21 cellular contexts compared by ENCODE assay signal in the genomic region with DNA sequence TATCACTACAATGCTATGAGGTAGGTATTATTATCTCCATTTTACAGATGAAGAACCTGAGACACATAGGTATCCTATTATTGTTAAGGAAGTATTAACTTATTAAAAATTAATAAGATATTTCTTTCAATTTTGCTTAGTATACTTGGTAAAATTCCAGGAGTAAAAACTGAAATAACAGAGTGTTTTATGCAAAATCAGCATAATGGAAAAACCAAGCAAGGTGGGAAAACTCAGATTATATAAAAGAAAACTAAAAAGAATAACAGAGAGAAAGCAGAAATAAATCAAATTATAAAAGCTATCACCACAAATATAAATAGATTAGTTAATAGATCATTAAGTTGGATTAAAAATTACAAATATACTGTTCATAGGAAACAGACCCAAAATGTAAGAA.
DNase-seq lines count a peak whose midpoint lies in the region; ATAC-seq, FAIRE-seq and TF ChIP-seq lines count a peak whose summit lies in the region.
"Had no signal": no experiment of that assay in that cellular context is flagged by ENCODE, and none has a peak within 500 bp of the region (broad histone marks: within the 10 kb centered on the region; RNA-seq: fewer than 3 reads in every experiment).

No MANE protein-coding gene starts in this region.

- H3K36me3 ChIP-seq in RWPE2 (ENCODE audit: low read depth) (no peaks in the 10 kb centered on the region), smooth muscle cell (ENCODE audit: low read depth) (no peaks in the 10 kb centered on the region), neural progenitor cell (no peaks in the 10 kb centered on the region)
- H3K36me3 ChIP-seq: BE2C had no signal

- no peak for TF ChIP-seq EP300 in A549 (IDR thresholded peaks at IDR 0.05)

- peaks cover 9% of the 10 kb centered on the region for H3K4me1 Mint-ChIP-seq in neural progenitor cell
- H3K4me1 Mint-ChIP-seq: CD4-positive, CD25-positive, alpha-beta regulatory T cell; CD8-positive, alpha-beta memory T cell had no signal

- H3K4me3 ChIP-seq in A549 (no peak overlapping the region), RWPE2 (ENCODE audit: severe bottlenecking) (no peak overlapping the region), smooth muscle cell (no peak overlapping the region), neural progenitor cell (no peak overlapping the region)
- H3K4me3 ChIP-seq: GM12878, GM23338 had no signal

- H3K27me3 Mint-ChIP-seq in neural progenitor cell (ENCODE audit: insufficient read depth, low read depth): no peaks in the 10 kb centered on the region

- no peak overlapping the region; a peak in 1 of 6 replicates for H3K27ac ChIP-seq in A549
- H3K27ac ChIP-seq in RWPE2 (ENCODE audit: poor library complexity, severe bottlenecking): peak overlapping the region; percentile 60
- H3K27ac ChIP-seq in epithelial cell of prostate: peak overlapping the region; percentile 64
- peak overlapping the region; percentile 96 for H3K27ac ChIP-seq in smooth muscle cell (ENCODE audit: low read depth)
- no peak overlapping the region for H3K27ac ChIP-seq in neural progenitor cell
- H3K27ac ChIP-seq: HL-60 had no signal

- no peak overlapping the region for H3K4me2 ChIP-seq in A549
- H3K4me2 ChIP-seq in smooth muscle cell: peak overlapping the region; percentile 67
- no peak overlapping the region for H3K4me2 ChIP-seq in neural progenitor cell
- H3K4me2 ChIP-seq: GM23338 had no signal

- POLR2A ChIA-PET in A549 (lab: Yijun Ruan, JAX): no interaction called here

- ATAC-seq in A549 (no peak), RWPE2 (ENCODE audit: low read depth) (no peak), GM18873 (IDR thresholded peaks at IDR 0.05; ENCODE audit: low FRiP score, unreplicated experiment) (no peak)
- ATAC-seq: GM23338 had no signal

- no peaks in the 10 kb centered on the region for H4K20me1 ChIP-seq in smooth muscle cell (ENCODE audit: low read depth)
- H4K20me1 ChIP-seq in neural progenitor cell (ENCODE audit: low read depth): no peaks in the 10 kb centered on the region

- TF ChIP-seq RAD21 in A549 (conservative IDR thresholded peaks at IDR 0.05 in 1 of 2, IDR thresholded peaks at IDR 0.05 in 1 of 2): no peak

- TF ChIP-seq CTCF in A549 (IDR thresholded peaks at IDR 0.05) (no peak), RWPE2 (IDR thresholded peaks at IDR 0.05; ENCODE audit: poor library complexity, severe bottlenecking) (no peak), smooth muscle cell (IDR thresholded peaks at IDR 0.05; ENCODE audit: borderline replicate concordance, insufficient read depth, poor library complexity, severe bottlenecking) (no peak), neural progenitor cell (IDR thresholded peaks at IDR 0.05) (no peak)

- FAIRE-seq in A549 (lab: Jason Lieb, UNC): no peak
- FAIRE-seq: GM12878 had no signal

- H3K9me3 Mint-ChIP-seq in neural progenitor cell: no peaks in the 10 kb centered on the region
- H3K9me3 Mint-ChIP-seq: GM23338, HFFc6 had no signal

- no peak overlapping the region for H2AFZ ChIP-seq in smooth muscle cell (ENCODE audit: low read depth)
- H2AFZ ChIP-seq in neural progenitor cell (replicated peaks): no peak overlapping the region
- H2AFZ ChIP-seq: GM23338 had no signal

- CTCF ChIA-PET in A549 (lab: Yijun Ruan, JAX): no interaction called here

- H3K4me1 ChIP-seq in A549 (peaks cover 5% of the 10 kb centered on the region; the same call in 1 of the 3 replicates), RWPE2 (ENCODE audit: insufficient read depth, poor library complexity, severe bottlenecking) (peaks cover 18% of the 10 kb centered on the region), smooth muscle cell (ENCODE audit: low read depth) (peaks cover 25% of the 10 kb centered on the region), neural progenitor cell (no peaks in the 10 kb centered on the region)
- H3K4me1 ChIP-seq: BE2C had no signal

- H3F3A ChIP-seq in smooth muscle cell (ENCODE audit: low read depth) (peaks cover 8% of the 10 kb centered on the region), neural progenitor cell (ENCODE audit: low read depth) (no peaks in the 10 kb centered on the region)

- no peaks in the 10 kb centered on the region for H3K9me3 ChIP-seq in A549
- H3K9me3 ChIP-seq in RWPE2 (ENCODE audit: severe bottlenecking): peaks cover 3% of the 10 kb centered on the region
- no peaks in the 10 kb centered on the region for H3K9me3 ChIP-seq in smooth muscle cell (replicated peaks; ENCODE audit: low read depth)
- no peaks in the 10 kb centered on the region for H3K9me3 ChIP-seq in neural progenitor cell (ENCODE audit: low read depth)
- H3K9me3 ChIP-seq: BE2C had no signal

- H3K27ac Mint-ChIP-seq in neural progenitor cell: no peak overlapping the region
- H3K27ac Mint-ChIP-seq: CD4-positive, CD25-positive, alpha-beta regulatory T cell; CD8-positive, alpha-beta memory T cell; GM23338 had no signal

- DNase-seq in A549 (ENCODE audit: low read depth in 1 of 2, low spot score in 1 of 2): no peak
- no peak for DNase-seq in RWPE2 (ENCODE audit: low spot score)
- no peak for DNase-seq in epithelial cell of prostate (ENCODE audit: low read depth, low spot score)
- DNase-seq in smooth muscle cell (lab: John Stamatoyannopoulos, UW; ENCODE audit: unreplicated experiment): no peak
- DNase-seq in neural progenitor cell (ENCODE audit: low spot score): no peak
- DNase-seq in NCI-H345 (lab: John Stamatoyannopoulos, UW): no peak
- DNase-seq: 8988T; BE2C; C1 segment of cervical spinal cord; CD4-positive, CD25-positive, alpha-beta regulatory T cell; CD8-positive, alpha-beta memory T cell; COR-L47; DMS 273 treated with DMSO at 0.1 percent for 48 hours; DMS53; DND-41; H7 had no signal

- no peak for TF ChIP-seq POLR2A in A549 (IDR thresholded peaks at IDR 0.05; ENCODE audit: low read length)

- no peaks in the 10 kb centered on the region for H3K27me3 ChIP-seq in RWPE2 (ENCODE audit: insufficient read depth, poor library complexity, severe bottlenecking)
- no peaks in the 10 kb centered on the region for H3K27me3 ChIP-seq in smooth muscle cell (ENCODE audit: low read depth)
- H3K27me3 ChIP-seq in neural progenitor cell: no peaks in the 10 kb centered on the region
- H3K27me3 ChIP-seq: BE2C had no signal

- H3K79me2 ChIP-seq in smooth muscle cell (ENCODE audit: low read depth): no peaks in the 10 kb centered on the region
- no peaks in the 10 kb centered on the region for H3K79me2 ChIP-seq in neural progenitor cell (ENCODE audit: low read depth)

- H3K9ac ChIP-seq in smooth muscle cell (ENCODE audit: low read depth): peak overlapping the region; percentile 80
- no peak overlapping the region for H3K9ac ChIP-seq in neural progenitor cell

- H3K36me3 Mint-ChIP-seq in neural progenitor cell: no peaks in the 10 kb centered on the region
- H3K36me3 Mint-ChIP-seq: CD4-positive, CD25-positive, alpha-beta regulatory T cell; CD8-positive, alpha-beta memory T cell had no signal

- H3K4me3 Mint-ChIP-seq in neural progenitor cell: no peak overlapping the region
- H3K4me3 Mint-ChIP-seq: CD4-positive, CD25-positive, alpha-beta regulatory T cell; CD8-positive, alpha-beta memory T cell; GM23338 had no signal

TF ChIP-seq in A549, 52 proteins besides CTCF, POLR2A, EP300 and RAD21:
- TF ChIP-seq EHF (CRISPR knock-in tag; IDR thresholded peaks at IDR 0.05) (no peak), MAFK (IDR thresholded peaks at IDR 0.05; ENCODE audit: partially characterized antibody) (peak; percentile 77)
TF ChIP-seq in A549: peak in this region for 1.

Comparison
In these comparisons a context has a peak if more than half of its experiments do, and no peak if none do; other contexts are left out.
1. H3K27ac ChIP-seq: peak in RWPE2 (single experiment), epithelial cell of prostate (single experiment) and smooth muscle cell (single experiment); none in A549 (0 of 2) and neural progenitor cell (single experiment).